ENCODE assay signal across 23 cellular contexts in the genomic region with DNA sequence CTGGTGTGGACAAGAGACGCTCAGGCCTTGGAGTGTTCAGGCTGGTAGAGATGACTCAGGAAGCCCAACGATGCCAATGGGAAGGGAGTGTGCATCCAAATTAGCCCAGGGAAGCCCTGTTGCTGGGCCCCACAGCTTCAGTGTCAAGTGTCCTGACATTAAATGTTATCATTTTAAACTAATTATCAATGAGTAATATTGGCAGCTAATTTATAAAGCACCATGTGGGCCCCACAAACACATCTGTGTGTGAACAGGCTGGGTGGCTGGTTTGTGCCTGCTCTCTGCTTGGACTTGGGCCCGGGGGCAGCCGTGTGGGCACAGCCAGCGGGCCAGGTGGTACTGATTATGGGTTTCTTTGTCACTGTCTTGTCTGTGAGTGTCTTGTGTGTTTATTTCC. TPM values are rescaled to one million over a fixed set of nuclear protein-coding genes. Genes with fewer than 3 reads are reported as not detected.
DNase-seq lines count a peak whose midpoint lies in the region; FAIRE-seq and TF ChIP-seq lines count a peak whose summit lies in the region.
"Had no signal": no experiment of that assay in that cellular context is flagged by ENCODE, and none has a peak within 500 bp of the region (broad histone marks: within the 10 kb centered on the region; RNA-seq: fewer than 3 reads in every experiment).

No MANE protein-coding gene starts in this region.

- CTCF ChIA-PET in RWPE1 (lab: Yijun Ruan, JAX): no interaction called here

- H3K36me3 ChIP-seq in BE2C (no peaks in the 10 kb centered on the region), GM23248 (ENCODE audit: low read depth) (no peaks in the 10 kb centered on the region)

- no peak overlapping the region for H2AFZ ChIP-seq in GM23248

- H3K4me1 ChIP-seq in BE2C (peaks cover 4% of the 10 kb centered on the region; the same call in 1 of the 2 replicates), GM23248 (ENCODE audit: insufficient read depth) (peaks cover 26% of the 10 kb centered on the region)

- H3K79me2 ChIP-seq in GM23248 (ENCODE audit: insufficient read depth): peaks cover 100% of the 10 kb centered on the region

- H3F3A ChIP-seq in GM23248 (ENCODE audit: insufficient read depth): peaks cover 10% of the 10 kb centered on the region; the same call in 1 of the 2 replicates

- POLR2A ChIA-PET in RWPE1 (lab: Yijun Ruan, JAX; ENCODE audit: low non-redundant PET): no interaction called here

- H3K4me3 ChIP-seq in BE2C (ENCODE audit: low read depth, low read length): no peak overlapping the region
- no peak overlapping the region for H3K4me3 ChIP-seq in GM23248

- H3K27me3 ChIP-seq in BE2C (no peaks in the 10 kb centered on the region), GM23248 (replicated peaks; ENCODE audit: insufficient read depth) (no peaks in the 10 kb centered on the region)

- peak; percentile 28 for DNase-seq in BE2C
- peak; percentile 64 for DNase-seq in GM23248
- no peak for DNase-seq in RWPE1 (ENCODE audit: low spot score)
- DNase-seq in fibroblast of gingiva (ENCODE audit: low read depth): peak; percentile 44
- DNase-seq in NCI-H1092 (lab: John Stamatoyannopoulos, UW): no peak
- DNase-seq in SK-N-DZ (ENCODE audit: low spot score): no peak
- DNase-seq in RCC 7860 (ENCODE audit: low spot score): no peak
- DNase-seq: ACHN, AML-193, HCEC 1CT, IMR-90, Karpas-422, NCI-H1105, NCI-H187, NCI-H2107, NCI-H345, NCI-H526, SHP77, T-helper 1 cell had no signal

- no peak overlapping the region for H3K9ac ChIP-seq in GM23248

- TF ChIP-seq CTCF in BE2C (IDR thresholded peaks at IDR 0.05; ENCODE audit: low read depth, low read length): no peak
- TF ChIP-seq CTCF in RWPE1 (conservative IDR thresholded peaks at IDR 0.05; ENCODE audit: low read depth): no peak

- no peaks in the 10 kb centered on the region for H3K9me2 ChIP-seq in GM23248 (ENCODE audit: insufficient read depth)

- no peak for FAIRE-seq in RCC 7860 (lab: Jason Lieb, UNC)
- FAIRE-seq: G401.6, HTR-8/SVneo had no signal

- H3K4me2 ChIP-seq in GM23248 (ENCODE audit: unreplicated experiment): no peak overlapping the region

- H3K9me3 ChIP-seq in BE2C (no peaks in the 10 kb centered on the region), GM23248 (ENCODE audit: low read depth) (no peaks in the 10 kb centered on the region)

- in situ Hi-C loops in GM23248 (cut with MboI): no loop called here

- H3K27ac ChIP-seq in GM23248 (no peak overlapping the region), RWPE1 (peak overlapping the region; percentile 29)

- WGBS in GM23248 (ENCODE audit: low coverage in 1 of 2, low lambda C conversion rate in 2 of 2, missing lambda C conversion rate in 2 of 2), 2 experiments: 18 to 24% methylated on average over 5 of the region's 5 CpGs

- no peaks in the 10 kb centered on the region for H4K20me1 ChIP-seq in GM23248 (ENCODE audit: insufficient read depth)

RNA-seq across cellular contexts. Expression of a gene that starts 15.0 kb away (rescaled TPM):
- not detected for polyA plus RNA-seq in BE2C (2012; ENCODE audit: insufficient read depth, insufficient read length, low read depth)
- 636 and 646 TPM in 2 replicates for total RNA-seq in GM23248 (2014; rRNA removed; shearing (Covaris generic))
- 447 and 468 TPM in 2 replicates for polyA plus RNA-seq in GM23248 (2016; fragmentation: Nextera tagmentation; extraction: Ambion mirVana)
- polyA plus RNA-seq in SK-N-DZ (2014; cell fraction: cytosol; rRNA removed): 0.09 and 0.48 TPM in 2 replicates
- polyA plus RNA-seq in SK-N-DZ (2014; cell fraction: nucleus; rRNA removed): 0.25 TPM in 1 of 2 replicates, not detected in the other
- total RNA-seq: MCF 10A had no signal
- polyA plus RNA-seq: CD14-positive monocyte had no signal

Comparison
In these comparisons a context has a peak if more than half of its experiments do, and no peak if none do; other contexts are left out.
1. DNase-seq: peak in BE2C (single experiment), GM23248 (single experiment) and fibroblast of gingiva (single experiment); none in RWPE1 (single experiment), NCI-H1092 (single experiment), SK-N-DZ (single experiment) and RCC 7860 (single experiment).